Comparison of ENCODE assay signal across 20 cellular contexts in the genomic region with DNA sequence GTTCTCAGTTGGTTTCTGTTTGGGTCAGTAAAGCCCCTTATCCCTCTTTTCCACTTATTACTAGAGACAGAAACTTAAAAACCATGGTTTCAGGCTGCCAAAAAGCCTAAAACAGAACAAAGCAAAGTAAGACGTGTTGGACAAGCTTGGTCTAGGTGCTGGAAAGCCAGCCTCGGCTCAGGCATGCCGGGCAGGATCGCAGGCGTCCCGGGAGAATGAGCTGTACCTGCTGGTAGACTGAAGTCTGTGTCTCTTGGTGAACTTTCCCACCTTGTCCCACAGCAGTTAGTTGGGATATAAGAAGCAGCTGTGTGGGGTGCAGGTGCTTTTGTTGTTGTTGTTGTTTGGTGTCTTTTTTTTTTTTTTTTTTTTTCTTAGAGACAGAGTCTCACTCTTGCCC. TPM values are rescaled to one million over a fixed set of nuclear protein-coding genes. Genes with fewer than 3 reads are reported as not detected.
DNase-seq lines count a peak whose midpoint lies in the region; ATAC-seq and TF ChIP-seq lines count a peak whose summit lies in the region.
"Had no signal": no experiment of that assay in that cellular context is flagged by ENCODE, and none has a peak within 500 bp of the region (broad histone marks: within the 10 kb centered on the region; RNA-seq: fewer than 3 reads in every experiment).

No MANE protein-coding gene starts in this region.

- H3K27ac ChIP-seq in CD4-positive, alpha-beta T cell (ENCODE audit: low read depth, low read length), result no peak overlapping the region
- H3K27ac ChIP-seq in CD8-positive, alpha-beta memory T cell (ENCODE audit: low read depth, low read length), result no peak overlapping the region
- H3K27ac ChIP-seq: transverse colon had no signal

- H3K4me1 ChIP-seq in CD8-positive, alpha-beta memory T cell (ENCODE audit: insufficient read depth, low read length), result peaks cover 42% of the 10 kb centered on the region

- H3K4me3 ChIP-seq in CD8-positive, alpha-beta memory T cell (ENCODE audit: low read length), result no peak overlapping the region
- H3K4me3 ChIP-seq: body of pancreas, heart right ventricle, MG63, transverse colon had no signal

- H3K36me3 ChIP-seq in CD8-positive, alpha-beta memory T cell (ENCODE audit: insufficient read depth, low read length), result peaks cover 24% of the 10 kb centered on the region

- intact Hi-C loops in CD4-positive, alpha-beta T cell (cut with DNase I, micrococcal nuclease), result no loop called here

- TF ChIP-seq CTCF in CD4-positive, alpha-beta T cell (IDR thresholded peaks at IDR 0.05), result no peak
- no peak for TF ChIP-seq CTCF in neural crest cell (conservative IDR thresholded peaks at IDR 0.05)

- H3K4me3 Mint-ChIP-seq in CD4-positive, alpha-beta T cell, result peak overlapping the region; percentile 66
- peak overlapping the region in 2 of 7 donors; percentile 44 to 59 for H3K4me3 Mint-ChIP-seq in CD8-positive, alpha-beta memory T cell
- H3K4me3 Mint-ChIP-seq in activated naive CD8-positive, alpha-beta T cell treated with anti-CD3 and anti-CD28 coated beads, Interleukin-2, amount 10 ng/mL, durations not matched to agents 7 days and 5 days, result no peak overlapping the region
- peak overlapping the region; percentile 2 for H3K4me3 Mint-ChIP-seq in neural crest cell

- H3K4me1 Mint-ChIP-seq in CD4-positive, alpha-beta T cell (ENCODE audit: low read depth), result peaks cover 69% of the 10 kb centered on the region
- H3K4me1 Mint-ChIP-seq in CD8-positive, alpha-beta memory T cell, result peaks cover 38 to 70% (median 61%) of the 10 kb centered on the region in 3 donors
- H3K4me1 Mint-ChIP-seq in activated naive CD8-positive, alpha-beta T cell treated with anti-CD3 and anti-CD28 coated beads, Interleukin-2, amount 10 ng/mL, durations not matched to agents 7 days and 5 days, result peaks cover 47% of the 10 kb centered on the region
- peaks cover 20% of the 10 kb centered on the region for H3K4me1 Mint-ChIP-seq in neural crest cell

- ATAC-seq in CD4-positive, alpha-beta T cell (ENCODE audit: poor library complexity), result no peak
- no peak for ATAC-seq in activated naive CD8-positive, alpha-beta T cell treated with anti-CD3 and anti-CD28 coated beads, Interleukin-2, amount 10 ng/mL, durations not matched to agents 7 days and 5 days (ENCODE audit: low read depth)
- ATAC-seq in HG03175 (IDR thresholded peaks at IDR 0.05; ENCODE audit: unreplicated experiment), result no peak
- ATAC-seq: sciatic nerve had no signal

- H3K9me3 Mint-ChIP-seq in CD4-positive, alpha-beta T cell, result no peaks in the 10 kb centered on the region
- no peaks in the 10 kb centered on the region for H3K9me3 Mint-ChIP-seq in CD8-positive, alpha-beta memory T cell
- no peaks in the 10 kb centered on the region for H3K9me3 Mint-ChIP-seq in activated naive CD8-positive, alpha-beta T cell treated with anti-CD3 and anti-CD28 coated beads, Interleukin-2, amount 10 ng/mL, durations not matched to agents 7 days and 5 days
- no peaks in the 10 kb centered on the region for H3K9me3 Mint-ChIP-seq in neural crest cell

- POLR2A ChIA-PET in CD4-positive, alpha-beta T cell (lab: Charles Lee), result interaction anchor here (0.9 to 1.7 kb wide), 2 partner anchors 32 to 37 kb away, joined by 3 to 6 read pairs; partner anchors contain the start of genes HNRNPM and ZNF414
- POLR2A ChIA-PET in CD8-positive, alpha-beta memory T cell (lab: Charles Lee), result interaction anchor here (0.5 kb wide), 1 partner anchor 13 kb away, joined by 3 read pairs; no protein-coding TSS in a partner anchor
- POLR2A ChIA-PET in activated naive CD8-positive, alpha-beta T cell treated with anti-CD3 and anti-CD28 coated beads, Interleukin-2, amount 10 ng/mL, durations not matched to agents 7 days and 5 days (lab: Charles Lee), result interaction anchor here (0.7 to 1.8 kb wide), 6 partner anchors 12 to 95 kb away, joined by 3 to 11 read pairs (median 4); partner anchors contain the start of genes MARCHF2 and ZNF414

- H3K36me3 Mint-ChIP-seq in CD4-positive, alpha-beta T cell (ENCODE audit: low read depth), result peaks cover 85% of the 10 kb centered on the region
- peaks cover 6 to 88% (median 15%) of the 10 kb centered on the region in 3 donors for H3K36me3 Mint-ChIP-seq in CD8-positive, alpha-beta memory T cell
- peaks cover 42% of the 10 kb centered on the region for H3K36me3 Mint-ChIP-seq in activated naive CD8-positive, alpha-beta T cell treated with anti-CD3 and anti-CD28 coated beads, Interleukin-2, amount 10 ng/mL, durations not matched to agents 7 days and 5 days
- peaks cover 28% of the 10 kb centered on the region for H3K36me3 Mint-ChIP-seq in neural crest cell (ENCODE audit: low read depth)

- CTCF ChIA-PET in CD4-positive, alpha-beta T cell (lab: Charles Lee), result interaction anchor here (1.5 kb wide), 1 partner anchor 99 kb away, joined by 4 read pairs; no protein-coding TSS in a partner anchor
- CTCF ChIA-PET in CD8-positive, alpha-beta memory T cell (lab: Charles Lee), result interaction anchor here (0.7 to 2.0 kb wide), 6 partner anchors 24 to 101 kb away, joined by 3 to 6 read pairs (median 4); partner anchors contain the start of genes HNRNPM and ZNF414

- DNase-seq in CD4-positive, alpha-beta T cell, result no peak
- DNase-seq in CD8-positive, alpha-beta memory T cell, result no peak
- DNase-seq in activated naive CD8-positive, alpha-beta T cell treated with anti-CD3 and anti-CD28 coated beads, Interleukin-2, amount 10 ng/mL, durations not matched to agents 7 days and 5 days, result no peak
- DNase-seq in neural crest cell (ENCODE audit: low read depth, low spot score) (no peak), T1000 (lab: John Stamatoyannopoulos, UW) (no peak)
- no peak for DNase-seq in stimulated activated CD4-positive, alpha-beta T cell treated with anti-CD3 and anti-CD28 coated beads, Interleukin-1b, Interleukin-23, amount 100 ng/mL, for 48 hours
- DNase-seq: body of pancreas; heart right ventricle; kidney; mesendoderm; MG63; NCI-H1694 treated with DMSO at 0.1 percent for 48 hours; NCI-H345; occipital lobe; RPMI8226; stimulated activated CD4-positive, alpha-beta T cell treated with anti-CD3 and anti-CD28 coated beads, Interleukin-4, amount 100 ng/mL, for 1 hour; transverse colon had no signal

- peak overlapping the region; percentile 37 for H3K27ac Mint-ChIP-seq in CD4-positive, alpha-beta T cell
- peak overlapping the region in 6 of 8 donors; percentile 51 to 82 (median 70) for H3K27ac Mint-ChIP-seq in CD8-positive, alpha-beta memory T cell
- peak overlapping the region; percentile 69 for H3K27ac Mint-ChIP-seq in activated naive CD8-positive, alpha-beta T cell treated with anti-CD3 and anti-CD28 coated beads, Interleukin-2, amount 10 ng/mL, durations not matched to agents 7 days and 5 days
- peak overlapping the region; percentile 41 for H3K27ac Mint-ChIP-seq in neural crest cell (ENCODE audit: unreplicated experiment)

- H3K9me3 ChIP-seq in CD4-positive, alpha-beta T cell (ENCODE audit: control insufficient read depth, low read length), result no peaks in the 10 kb centered on the region
- H3K9me3 ChIP-seq in CD8-positive, alpha-beta memory T cell (ENCODE audit: low read length), result no peaks in the 10 kb centered on the region
- H3K9me3 ChIP-seq: body of pancreas, heart right ventricle, MG63, transverse colon had no signal

- H3K27me3 Mint-ChIP-seq in CD4-positive, alpha-beta T cell, result no peaks in the 10 kb centered on the region
- H3K27me3 Mint-ChIP-seq in CD8-positive, alpha-beta memory T cell, result no peaks in the 10 kb centered on the region
- H3K27me3 Mint-ChIP-seq in activated naive CD8-positive, alpha-beta T cell treated with anti-CD3 and anti-CD28 coated beads, Interleukin-2, amount 10 ng/mL, durations not matched to agents 7 days and 5 days, result no peaks in the 10 kb centered on the region
- H3K27me3 Mint-ChIP-seq in neural crest cell (ENCODE audit: low read depth), result no peaks in the 10 kb centered on the region

- no peaks in the 10 kb centered on the region for H3K27me3 ChIP-seq in CD4-positive, alpha-beta T cell (ENCODE audit: control insufficient read depth, insufficient read depth, low read length)
- no peaks in the 10 kb centered on the region for H3K27me3 ChIP-seq in CD8-positive, alpha-beta memory T cell (ENCODE audit: insufficient read depth, low read length, poor library complexity, severe bottlenecking)
- H3K27me3 ChIP-seq: body of pancreas, heart right ventricle, MG63, transverse colon had no signal

RNA-seq across cellular contexts. Expression of gene PRAM1, which starts 20.8 kb away (rescaled TPM):
- total RNA-seq in CD4-positive, alpha-beta T cell, result 1 to 10 TPM; 4.3 to 6.3 TPM
- total RNA-seq in CD8-positive, alpha-beta memory T cell, result under 1 TPM; 0.55 to 0.64 TPM
- 0.39 TPM for polyA plus RNA-seq in CD8-positive, alpha-beta memory T cell
- 1 to 10 TPM; 2.3 to 2.5 TPM for total RNA-seq in activated naive CD8-positive, alpha-beta T cell treated with anti-CD3 and anti-CD28 coated beads, Interleukin-2, amount 10 ng/mL, durations not matched to agents 7 days and 5 days
- 0.21 and 0.55 TPM in 2 replicates for total RNA-seq in neural crest cell
- total RNA-seq: dermis microvascular lymphatic vessel endothelial cell, occipital lobe had no signal

RNA-seq across cellular contexts. Expression of gene ZNF414, which starts 32.4 kb away (rescaled TPM):
- total RNA-seq in CD4-positive, alpha-beta T cell, result 10 to 100 TPM; 36.3 to 38.0 TPM
- 10 to 100 TPM; 25.7 to 26.0 TPM for total RNA-seq in CD8-positive, alpha-beta memory T cell
- 18.0 TPM for polyA plus RNA-seq in CD8-positive, alpha-beta memory T cell
- 10 to 100 TPM; 38.2 to 40.5 TPM for total RNA-seq in activated naive CD8-positive, alpha-beta T cell treated with anti-CD3 and anti-CD28 coated beads, Interleukin-2, amount 10 ng/mL, durations not matched to agents 7 days and 5 days
- total RNA-seq in neural crest cell, result 31.1 and 31.8 TPM in 2 replicates

RNA-seq across cellular contexts. Expression of gene HNRNPM, which starts 36.8 kb away (rescaled TPM):
- 100 to 1,000 TPM; 269 to 272 TPM for total RNA-seq in CD4-positive, alpha-beta T cell
- 100 to 1,000 TPM; 336 to 338 TPM for total RNA-seq in CD8-positive, alpha-beta memory T cell
- polyA plus RNA-seq in CD8-positive, alpha-beta memory T cell, result 311 TPM
- total RNA-seq in activated naive CD8-positive, alpha-beta T cell treated with anti-CD3 and anti-CD28 coated beads, Interleukin-2, amount 10 ng/mL, durations not matched to agents 7 days and 5 days, result 100 to 1,000 TPM; 188 to 198 TPM
- total RNA-seq in neural crest cell, result 493 and 498 TPM in 2 replicates
